9 cellular contexts compared by ENCODE assay signal in genomic region chr1:71002706-71003105, GRCh38. TPM values are rescaled to one million over a fixed set of nuclear protein-coding genes. Genes with fewer than 3 reads are reported as not detected.
"Had no signal": no experiment of that assay in that cellular context is flagged by ENCODE, and none has a peak within 500 bp of the region (broad histone marks: within the 10 kb centered on the region; RNA-seq: fewer than 3 reads in every experiment).

No MANE protein-coding gene starts in this region.

- DNase-seq: GDM1, GF-D8 had no signal

- H3K4me3 ChIP-seq: GM12878 had no signal

- FAIRE-seq: G401.6, GM12878, GM12891, GM12892, GM18507, GM19239 had no signal

- ATAC-seq: GM12878 had no signal

RNA-seq across cellular contexts. Expression of gene PTGER3, which starts 44.9 kb away (rescaled TPM):
- total RNA-seq: G401, GM12878 had no signal
